In genomic region chr20:47317127-47317895, GRCh38 we compare ENCODE assay signal across 8 cellular contexts. TPM values are rescaled to one million over a fixed set of nuclear protein-coding genes. Genes with fewer than 3 reads are reported as not detected.
DNase-seq lines count a peak whose midpoint lies in the region; ATAC-seq and TF ChIP-seq lines count a peak whose summit lies in the region.

No MANE protein-coding gene starts in this region.

- POLR2A ChIA-PET in T-cell (lab: Charles Lee), result interaction anchor here in 1 of 2 donors (0.6 kb wide), 2 partner anchors 38 to 1369 kb away, joined by 3 to 7 read pairs; no protein-coding TSS in a partner anchor

- H3K36me3 ChIP-seq in aorta (ENCODE audit: control insufficient read depth in 1 of 2, insufficient read depth in 2 of 2, low read length in 1 of 2), result no peaks in the 10 kb centered on the region

- H3K27ac Mint-ChIP-seq in T-cell, result peak overlapping the region; percentile 83 to 90

- intact Hi-C loops in left ventricle myocardium superior (cut with micrococcal nuclease) (loop anchor here (5.0 kb wide), 1 partner anchor 40 kb away; the partner anchor contains the start of gene ZMYND8), aorta (cut with DNase I) (loop anchor here (2.0 to 5.0 kb wide), 3 partner anchors 40 to 45 kb away; partner anchors contain the start of gene ZMYND8 (in 1 of the 2))

- TF ChIP-seq CTCF in retinal pigment epithelial cell (conservative IDR thresholded peaks at IDR 0.05; ENCODE audit: low read depth, low read length), result no peak

- no peaks in the 10 kb centered on the region for H3K9me3 ChIP-seq in aorta (ENCODE audit: control insufficient read depth, low read length)

- ATAC-seq in T-cell (replicated peaks in 1 of 4), result peak; percentile 70 to 85 (median 76)
- ATAC-seq in left ventricle myocardium superior, result peak; percentile 62
- ATAC-seq in aorta (ENCODE audit: low FRiP score), result peak; percentile 75
- no peak for ATAC-seq in GM21360 (IDR thresholded peaks at IDR 0.05; ENCODE audit: unreplicated experiment)

- H3K27ac ChIP-seq in adipose tissue (ENCODE audit: low read depth, low read length) (peak overlapping the region; percentile 98), aorta (ENCODE audit: low read depth in 1 of 2, low read length in 2 of 2) (peak overlapping the region; percentile 99)

- H3K4me1 ChIP-seq in aorta (ENCODE audit: control insufficient read depth in 1 of 2, insufficient read depth in 2 of 2, low read length in 2 of 2), result no peaks in the 10 kb centered on the region

- WGBS in adipose tissue, 3 donors, result 19 to 61% (median 21%) methylated on average over 12 to 13 of the region's 13 CpGs
- 27 to 31% methylated on average over 13 of the region's 13 CpGs for WGBS in aorta, 2 donors

- peaks cover 4% of the 10 kb centered on the region for H3K36me3 Mint-ChIP-seq in T-cell

- CTCF ChIA-PET in T-cell (lab: Charles Lee), result interaction anchor here in 1 of 2 donors (0.6 kb wide), 1 partner anchor 302 kb away, joined by 5 read pairs; no protein-coding TSS in a partner anchor

- H3K27me3 ChIP-seq in aorta (ENCODE audit: control insufficient read depth in 1 of 2, insufficient read depth in 2 of 2, low read length in 1 of 2), result no peaks in the 10 kb centered on the region

- H3K4me3 ChIP-seq in retinal pigment epithelial cell (ENCODE audit: low read length), result no peak overlapping the region
- H3K4me3 ChIP-seq in aorta (ENCODE audit: low read length in 2 of 2), result no peak overlapping the region

- H3K9me3 Mint-ChIP-seq in T-cell, result no peaks in the 10 kb centered on the region

- no peaks in the 10 kb centered on the region for H3K27me3 Mint-ChIP-seq in T-cell

- H3K4me3 Mint-ChIP-seq in T-cell, result peak overlapping the region in 1 of 3 donors; percentile 64

- peaks cover 56 to 78% (median 75%) of the 10 kb centered on the region in 3 donors for H3K4me1 Mint-ChIP-seq in T-cell

- DNase-seq in DMS53 (lab: John Stamatoyannopoulos, UW) (peak; percentile 78), DMS53 treated with DMSO at 0.1 percent for 48 hours (lab: John Stamatoyannopoulos, UW; ENCODE audit: unreplicated experiment) (no peak), T-cell (peak in 32 of 34 experiments; percentile 6 to 51 (median 18)), left ventricle myocardium superior (peak; percentile 77), retinal pigment epithelial cell (ENCODE audit: low read depth) (peak; percentile 79), aorta (peak; percentile 91 to 95)

RNA-seq across cellular contexts. Expression of gene ZMYND8, which starts 39.2 kb away (rescaled TPM):
- total RNA-seq in T-cell, result 10 to 100 TPM; 39.6 to 68.9 (median 43.6) TPM
- 1 to 10 TPM; 5.0 to 9.1 (median 7.7) TPM for polyA plus RNA-seq in adipose tissue
- 40.1 TPM for total RNA-seq in left ventricle myocardium superior
- total RNA-seq in aorta, result 10 to 100 TPM; 19.1 to 27.4 TPM
- 1 to 10 TPM; 4.5 to 9.1 TPM for polyA plus RNA-seq in aorta
